ENCODE assay signal across 27 cellular contexts in the genomic region with DNA sequence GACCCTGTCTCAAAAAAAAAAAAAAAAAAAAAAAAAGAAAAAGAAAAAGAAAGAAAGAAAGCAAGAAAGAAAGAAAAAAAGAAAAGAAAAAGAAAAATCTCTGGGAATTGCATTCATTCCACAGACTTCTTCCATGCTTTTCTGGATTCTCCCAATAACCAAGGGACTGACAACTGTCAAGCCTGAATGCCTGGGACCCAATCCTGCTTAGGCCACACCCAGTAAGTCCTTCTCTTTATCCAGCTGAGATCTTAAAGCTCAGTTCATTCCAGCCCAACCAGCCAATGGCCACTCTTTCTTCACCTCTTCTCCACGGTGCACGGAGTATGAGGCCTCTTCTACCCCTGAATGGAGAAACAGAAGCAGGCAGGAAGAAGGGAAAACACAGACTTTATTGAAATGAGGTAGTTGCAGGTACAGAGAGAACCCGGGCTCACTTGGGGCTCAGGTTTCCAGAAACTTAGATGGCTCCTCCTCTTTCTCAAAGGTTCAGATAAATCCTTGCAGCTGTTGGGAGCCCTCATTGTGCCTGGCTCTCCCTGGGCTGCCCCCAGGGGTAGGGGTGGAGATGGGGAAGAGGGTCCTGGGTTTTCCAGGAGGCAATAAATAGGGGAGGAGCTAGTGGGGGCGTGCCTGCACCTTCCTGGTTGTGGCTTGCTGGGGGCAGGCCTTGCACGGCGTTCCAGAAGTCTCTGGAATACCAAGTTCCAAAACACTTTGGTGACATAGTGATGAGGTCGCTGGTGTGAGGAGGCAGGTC. TPM values are rescaled to one million over a fixed set of nuclear protein-coding genes. Genes with fewer than 3 reads are reported as not detected.
DNase-seq lines count a peak whose midpoint lies in the region; ATAC-seq, FAIRE-seq and TF ChIP-seq lines count a peak whose summit lies in the region.
"Had no signal": no experiment of that assay in that cellular context is flagged by ENCODE, and none has a peak within 500 bp of the region (broad histone marks: within the 10 kb centered on the region; RNA-seq: fewer than 3 reads in every experiment).

No MANE protein-coding gene starts in this region.

- TF ChIP-seq EP300 in H1 (IDR thresholded peaks at IDR 0.05; ENCODE audit: borderline replicate concordance in 1 of 2, low read depth in 2 of 2, low read length in 2 of 2) (no peak), esophagus muscularis mucosa (IDR thresholded peaks at IDR 0.05) (no peak)

- H4K5ac ChIP-seq in H1 (ENCODE audit: insufficient read length, low read depth, low read length) = no peak overlapping the region

- peaks cover 5% of the 10 kb centered on the region; the same call in 1 of the 2 replicates for H3K23me2 ChIP-seq in H1 (ENCODE audit: low read depth, low read length)

- H3K4me1 Mint-ChIP-seq in nephron progenitor cell = peaks cover 91% of the 10 kb centered on the region
- H3K4me1 Mint-ChIP-seq in endothelial cell (ENCODE audit: unreplicated experiment) = peaks cover 21% of the 10 kb centered on the region
- H3K4me1 Mint-ChIP-seq: activated naive CD8-positive, alpha-beta T cell treated with anti-CD3 and anti-CD28 coated beads, Interleukin-2, amount 10 ng/mL, durations not matched to agents 7 days and 5 days; memory B cell had no signal

- H3K27ac Mint-ChIP-seq in nephron progenitor cell (peak overlapping the region; percentile 100), endothelial cell (ENCODE audit: unreplicated experiment) (no peak overlapping the region)
- H3K27ac Mint-ChIP-seq: activated naive CD8-positive, alpha-beta T cell treated with anti-CD3 and anti-CD28 coated beads, Interleukin-2, amount 10 ng/mL, durations not matched to agents 7 days and 5 days; memory B cell had no signal

- H3K4me3 Mint-ChIP-seq in nephron progenitor cell (peak overlapping the region; percentile 93), endothelial cell (ENCODE audit: unreplicated experiment) (no peak overlapping the region)
- H3K4me3 Mint-ChIP-seq: activated naive CD8-positive, alpha-beta T cell treated with anti-CD3 and anti-CD28 coated beads, Interleukin-2, amount 10 ng/mL, durations not matched to agents 7 days and 5 days; memory B cell had no signal

- H4K20me1 ChIP-seq in H1 (replicated peaks in 1 of 2; ENCODE audit: control insufficient read depth in 1 of 2, insufficient read depth in 2 of 2, low read length in 2 of 2) = peaks cover 6 to 11% of the 10 kb centered on the region in 2 experiments

- no peak overlapping the region for H3K23ac ChIP-seq in H1 (ENCODE audit: insufficient read length)

- intact Hi-C loops in esophagus muscularis mucosa (cut with DNase I) = no loop called here

- no peak overlapping the region for H2BK5ac ChIP-seq in H1 (ENCODE audit: low read depth, low read length)

- peak overlapping the region in 1 of 2 experiments; percentile 31; a peak in 1 of 4 replicates for H3K4me2 ChIP-seq in H1 (ENCODE audit: insufficient read depth in 1 of 2, low read depth in 2 of 2, low read length in 2 of 2)

- H3K9ac ChIP-seq in HUES6 (ENCODE audit: low read length) = peak overlapping the region; percentile 21
- H3K9ac ChIP-seq in H1 (replicated peaks in 1 of 4; ENCODE audit: extremely low read depth in 1 of 4, low read depth in 3 of 4, low read length in 3 of 4) = no peak overlapping the region

- no peak overlapping the region for H3K14ac ChIP-seq in H1 (ENCODE audit: insufficient read length)

- no peak overlapping the region for H3K4ac ChIP-seq in H1 (replicated peaks; ENCODE audit: insufficient read length, low read depth, low read length)

- WGBS in H1 (ENCODE audit: extremely low coverage in 1 of 2, insufficient coverage in 1 of 2, insufficient read length in 1 of 2, insufficient replicate concordance in 2 of 2, low coverage in 1 of 2, low lambda C conversion rate in 2 of 2, missing lambda C conversion rate in 1 of 2), 2 experiments = 21% methylated on average over 7 of the region's 7 CpGs; no CpG with 5 or more reads in 1 of the 2 experiments
- WGBS in esophagus muscularis mucosa = 85% methylated on average over 7 of the region's 7 CpGs

- POLR2A ChIA-PET in H1 (lab: Charles Lee; ENCODE audit: partially characterized antibody) = interaction anchor here (0.6 to 1.2 kb wide), 2 partner anchors 13 to 110 kb away, joined by 3 to 4 read pairs; no protein-coding TSS in a partner anchor

- no peak overlapping the region for H2AFZ ChIP-seq in H1 (ENCODE audit: low read length)

- H2AK5ac ChIP-seq in H1 (ENCODE audit: low read depth, low read length) = no peak overlapping the region

- peak overlapping the region; percentile 82; the same call in 1 of the 2 replicates for H2BK12ac ChIP-seq in H1 (ENCODE audit: low read depth, low read length)

- H3K4me3 ChIP-seq in HUES6 (ENCODE audit: low read depth, low read length) (peak overlapping the region; percentile 32; the same call in 1 of the 2 replicates), H1 (ENCODE audit: extremely low read depth in 1 of 4, insufficient read depth in 2 of 4, low read depth in 3 of 4, low read length in 4 of 4) (no peak overlapping the region), esophagus muscularis mucosa (no peak overlapping the region)
- H3K4me3 ChIP-seq: pancreas, stomach, tibial artery had no signal

- no peaks in the 10 kb centered on the region for H3K9me3 ChIP-seq in HUES6 (ENCODE audit: control insufficient read depth, insufficient read depth, low read depth, low read length)
- H3K9me3 ChIP-seq in H1 (ENCODE audit: insufficient read depth in 2 of 2, low read depth in 1 of 2, low read length in 1 of 2) = no peaks in the 10 kb centered on the region
- H3K9me3 ChIP-seq in esophagus muscularis mucosa = no peaks in the 10 kb centered on the region
- H3K9me3 ChIP-seq: pancreas, stomach, tibial artery had no signal

- H4K91ac ChIP-seq in H1 (replicated peaks; ENCODE audit: insufficient read length, low read length) = no peak overlapping the region

- no peak overlapping the region for H4K8ac ChIP-seq in H1 (ENCODE audit: extremely low read depth, insufficient read depth, low read length)

- H3K27me3 Mint-ChIP-seq in nephron progenitor cell (ENCODE audit: low read depth, poor library complexity) = peaks cover 10% of the 10 kb centered on the region
- H3K27me3 Mint-ChIP-seq in endothelial cell (ENCODE audit: unreplicated experiment) = peaks cover 22% of the 10 kb centered on the region

- no peaks in the 10 kb centered on the region for H3K79me1 ChIP-seq in H1 (ENCODE audit: low read depth, low read length)

- H3K27ac ChIP-seq in HUES6 (ENCODE audit: low read depth, low read length) (no peak overlapping the region), H1 (ENCODE audit: low read depth, low read length) (no peak overlapping the region), esophagus muscularis mucosa (replicated peaks in 1 of 4) (no peak overlapping the region)
- H3K27ac ChIP-seq: C4-2B, epithelial cell of prostate, pancreas, stomach, tibial artery had no signal

- no peak for ATAC-seq in HG02885 (IDR thresholded peaks at IDR 0.05; ENCODE audit: poor library complexity, unreplicated experiment)
- no peak for ATAC-seq in HG03039 (IDR thresholded peaks at IDR 0.05; ENCODE audit: unreplicated experiment)
- ATAC-seq: left cardiac atrium; naive thymus-derived CD8-positive, alpha-beta T cell; pancreas; right cardiac atrium; Right ventricle myocardium inferior had no signal

- H3K4me1 ChIP-seq in HUES6 (ENCODE audit: control insufficient read depth, insufficient read depth, low read length) (peaks cover 64% of the 10 kb centered on the region), H1 (replicated peaks in 1 of 4; ENCODE audit: control insufficient read depth in 3 of 4, insufficient read depth in 4 of 4, low read length in 3 of 4) (peaks cover 0 to 20% (median 10%) of the 10 kb centered on the region in 4 experiments; a peak in 6 of 7 replicates), esophagus muscularis mucosa (peaks cover 0 to 9% (median 4%) of the 10 kb centered on the region in 4 donors)
- H3K4me1 ChIP-seq: pancreas had no signal

- no peak overlapping the region for H2BK15ac ChIP-seq in H1 (ENCODE audit: low read length)

- H3K56ac ChIP-seq in H1 (replicated peaks; ENCODE audit: insufficient read length, low read depth, low read length) = no peak overlapping the region

- no peak for TF ChIP-seq RAD21 in H1 (IDR thresholded peaks at IDR 0.05 in 1 of 2, conservative IDR thresholded peaks at IDR 0.05 in 1 of 2; ENCODE audit: low read depth in 2 of 2, low read length in 2 of 2)

- no peak overlapping the region for H2BK20ac ChIP-seq in H1 (ENCODE audit: low read length)

- CTCF ChIA-PET in H1 (lab: Charles Lee; ENCODE audit: partially characterized antibody) = interaction anchor here (0.8 to 3.1 kb wide), 12 partner anchors 12 to 108 kb away, joined by 3 to 14 read pairs (median 4); partner anchors contain the start of gene HOXB5

- H3K36me3 Mint-ChIP-seq in nephron progenitor cell (ENCODE audit: low read depth) = no peaks in the 10 kb centered on the region
- H3K36me3 Mint-ChIP-seq in endothelial cell (ENCODE audit: low read depth, unreplicated experiment) = no peaks in the 10 kb centered on the region
- H3K36me3 Mint-ChIP-seq: memory B cell; naive thymus-derived CD8-positive, alpha-beta T cell had no signal

- DNase-seq in GM20000 (ENCODE audit: low spot score) = peak; percentile 43
- no peak for DNase-seq in H1 (ENCODE audit: low read depth in 1 of 2, low spot score in 2 of 2)
- peak; percentile 73 for DNase-seq in nephron progenitor cell
- no peak for DNase-seq in endothelial cell (ENCODE audit: low spot score)
- DNase-seq in esophagus muscularis mucosa (ENCODE audit: extremely low spot score) = no peak
- DNase-seq: activated CD4-positive, alpha-beta T cell treated with anti-CD3 and anti-CD28 coated beads, Interleukin-2, amount 50 U/mL, for 4 hours; activated CD4-positive, CD25-positive, alpha-beta regulatory T cell; activated naive CD8-positive, alpha-beta T cell treated with anti-CD3 and anti-CD28 coated beads, Interleukin-2, amount 10 ng/mL, durations not matched to agents 7 days and 5 days; Calu3; left cardiac atrium; naive thymus-derived CD8-positive, alpha-beta T cell; NCI-H1694; NCI-H82; pancreas; right cardiac atrium; stomach; tibial artery had no signal

- FAIRE-seq in H1 (lab: Jason Lieb, UNC) = no peak
- FAIRE-seq: pancreas had no signal

- H3K36me3 ChIP-seq in HUES6 (ENCODE audit: control insufficient read depth, insufficient read depth, low read length) (no peaks in the 10 kb centered on the region), H1 (ENCODE audit: control insufficient read depth in 2 of 4, insufficient read depth in 4 of 4, low read length in 3 of 4) (no peaks in the 10 kb centered on the region), esophagus muscularis mucosa (no peaks in the 10 kb centered on the region)
- H3K36me3 ChIP-seq: pancreas, stomach, tibial artery had no signal

- no peaks in the 10 kb centered on the region for H3K79me2 ChIP-seq in H1 (ENCODE audit: control insufficient read depth in 1 of 2, insufficient read depth in 2 of 2, low read length in 2 of 2)

- H3K9me3 Mint-ChIP-seq in nephron progenitor cell = no peaks in the 10 kb centered on the region
- no peaks in the 10 kb centered on the region for H3K9me3 Mint-ChIP-seq in endothelial cell (ENCODE audit: unreplicated experiment)
- H3K9me3 Mint-ChIP-seq: activated naive CD8-positive, alpha-beta T cell treated with anti-CD3 and anti-CD28 coated beads, Interleukin-2, amount 10 ng/mL, durations not matched to agents 7 days and 5 days; memory B cell had no signal

- TF ChIP-seq CTCF in GM20000 (IDR thresholded peaks at IDR 0.05; ENCODE audit: extremely low read depth, missing control alignments) = no peak
- no peak for TF ChIP-seq CTCF in H1 (IDR thresholded peaks at IDR 0.05; ENCODE audit: control extremely low read depth in 1 of 3, insufficient read depth in 1 of 3, low read depth in 1 of 3, low read length in 3 of 3)
- TF ChIP-seq CTCF in nephron progenitor cell (IDR thresholded peaks at IDR 0.05) = no peak
- no peak for TF ChIP-seq CTCF in endothelial cell (IDR thresholded peaks at IDR 0.05; ENCODE audit: unreplicated experiment)
- no peak for TF ChIP-seq CTCF in esophagus muscularis mucosa (IDR thresholded peaks at IDR 0.05)

- no peak for TF ChIP-seq POLR2A in H1 (IDR thresholded peaks at IDR 0.05; ENCODE audit: control extremely low read depth in 1 of 2, low read depth in 2 of 2, low read length in 2 of 2)
- no peak for TF ChIP-seq POLR2A in esophagus muscularis mucosa (IDR thresholded peaks at IDR 0.05; ENCODE audit: low read depth)

- no peak overlapping the region for H2BK120ac ChIP-seq in H1 (replicated peaks; ENCODE audit: low read depth, low read length)

- H3K18ac ChIP-seq in H1 (ENCODE audit: extremely low read depth, low read length) = no peak overlapping the region

- H3K27me3 ChIP-seq in HUES6 (ENCODE audit: control insufficient read depth, insufficient read depth, low read length) (peaks cover 95% of the 10 kb centered on the region), H1 (replicated peaks in 1 of 4; ENCODE audit: control insufficient read depth in 3 of 4, extremely low read depth in 1 of 4, insufficient read depth in 3 of 4, low read length in 3 of 4) (peaks cover 76 to 100% (median 96%) of the 10 kb centered on the region in 4 experiments), esophagus muscularis mucosa (peaks cover 0 to 12% (median 0%) of the 10 kb centered on the region in 4 donors)

RNA-seq across cellular contexts. Expression of gene HOXB1, which starts 2.5 kb away (rescaled TPM):
- not detected in 2 replicates for total RNA-seq in H1 (2021; fragmentation: NEBNext Ultra II Directional; extraction: Animal tissue kit (Norgen Biotek cat#: 25700))
- polyA plus RNA-seq in H1 (2011; rRNA removed) = not detected in 2 replicates
- polyA plus RNA-seq in H1 (2011; cell fraction: cytosol; rRNA removed) = not detected
- not detected for polyA plus RNA-seq in H1 (2011; cell fraction: nucleus; rRNA removed)
- polyA plus RNA-seq in H1 (2012, experiment 1 of 2) = 0.10 TPM in 1 of 4 replicates, not detected in the others
- polyA plus RNA-seq in H1 (2012, experiment 2 of 2) = 0.08 TPM
- 0.06 TPM for polyA plus RNA-seq in H1 (2013, experiment 1 of 2)
- polyA plus RNA-seq in H1 (2013, experiment 2 of 2) = 0.09 TPM
- polyA minus RNA-seq in H1 (2011; rRNA and poly(A)+ RNA removed) = not detected in 2 replicates
- polyA minus RNA-seq in H1 (2011; cell fraction: cytosol; rRNA and poly(A)+ RNA removed) = not detected
- not detected for polyA minus RNA-seq in H1 (2011; cell fraction: nucleus; rRNA and poly(A)+ RNA removed)
- not detected for total RNA-seq in endothelial cell (ENCODE audit: unreplicated experiment)
- not detected for total RNA-seq in esophagus muscularis mucosa
- total RNA-seq: activated naive CD8-positive, alpha-beta T cell treated with anti-CD3 and anti-CD28 coated beads, Interleukin-2, amount 10 ng/mL, durations not matched to agents 7 days and 5 days; Calu3; cerebellum; Daoy; left cardiac atrium; LHCN-M2; naive thymus-derived CD8-positive, alpha-beta T cell; pancreas; right cardiac atrium; Right ventricle myocardium inferior; stomach had no signal
- polyA plus RNA-seq: naive thymus-derived CD8-positive, alpha-beta T cell; pancreas; right cardiac atrium had no signal

RNA-seq across cellular contexts. Expression of gene HOXB2, which starts 16.6 kb away (rescaled TPM):
- total RNA-seq in H1 (2021; fragmentation: NEBNext Ultra II Directional; extraction: Animal tissue kit (Norgen Biotek cat#: 25700)) = not detected in 2 replicates
- polyA plus RNA-seq in H1 (2011; rRNA removed) = not detected in 2 replicates
- not detected for polyA plus RNA-seq in H1 (2011; cell fraction: cytosol; rRNA removed)
- polyA plus RNA-seq in H1 (2011; cell fraction: nucleus; rRNA removed) = not detected
- polyA plus RNA-seq in H1 (2012, experiment 1 of 2) = not detected in 4 replicates
- not detected for polyA plus RNA-seq in H1 (2012, experiment 2 of 2)
- not detected for polyA plus RNA-seq in H1 (2013, experiment 1 of 2)
- not detected for polyA plus RNA-seq in H1 (2013, experiment 2 of 2)
- polyA minus RNA-seq in H1 (2011; rRNA and poly(A)+ RNA removed) = not detected in 2 replicates
- not detected for polyA minus RNA-seq in H1 (2011; cell fraction: cytosol; rRNA and poly(A)+ RNA removed)
- 0.90 TPM for polyA minus RNA-seq in H1 (2011; cell fraction: nucleus; rRNA and poly(A)+ RNA removed)
- total RNA-seq in endothelial cell (ENCODE audit: unreplicated experiment) = 5.6 TPM
- total RNA-seq in esophagus muscularis mucosa = 10 to 100 TPM; 36.3 to 86.4 (median 63.4) TPM
- total RNA-seq: cerebellum had no signal

RNA-seq across cellular contexts. Expression of gene HOXB4, which starts 49.8 kb away (rescaled TPM):
- not detected in 2 replicates for total RNA-seq in H1 (2021; fragmentation: NEBNext Ultra II Directional; extraction: Animal tissue kit (Norgen Biotek cat#: 25700))
- polyA plus RNA-seq in H1 (2011; rRNA removed) = not detected in 2 replicates
- polyA plus RNA-seq in H1 (2011; cell fraction: cytosol; rRNA removed) = not detected
- polyA plus RNA-seq in H1 (2011; cell fraction: nucleus; rRNA removed) = not detected
- not detected in 4 replicates for polyA plus RNA-seq in H1 (2012, experiment 1 of 2)
- polyA plus RNA-seq in H1 (2012, experiment 2 of 2) = not detected
- not detected for polyA plus RNA-seq in H1 (2013, experiment 1 of 2)
- not detected for polyA plus RNA-seq in H1 (2013, experiment 2 of 2)
- polyA minus RNA-seq in H1 (2011; rRNA and poly(A)+ RNA removed) = not detected in 2 replicates
- not detected for polyA minus RNA-seq in H1 (2011; cell fraction: cytosol; rRNA and poly(A)+ RNA removed)
- polyA minus RNA-seq in H1 (2011; cell fraction: nucleus; rRNA and poly(A)+ RNA removed) = not detected
- 6.5 TPM for total RNA-seq in endothelial cell (ENCODE audit: unreplicated experiment)
- total RNA-seq in esophagus muscularis mucosa = 1 to 10 TPM; 3.5 to 8.3 (median 5.0) TPM

Comparison
In these comparisons a context has a peak if more than half of its experiments do, and no peak if none do; other contexts are left out.
1. DNase-seq: peak in GM20000 (single experiment) and nephron progenitor cell (single experiment); none in H1 (0 of 2), endothelial cell (single experiment) and esophagus muscularis mucosa (single experiment).